In the genomic region with DNA sequence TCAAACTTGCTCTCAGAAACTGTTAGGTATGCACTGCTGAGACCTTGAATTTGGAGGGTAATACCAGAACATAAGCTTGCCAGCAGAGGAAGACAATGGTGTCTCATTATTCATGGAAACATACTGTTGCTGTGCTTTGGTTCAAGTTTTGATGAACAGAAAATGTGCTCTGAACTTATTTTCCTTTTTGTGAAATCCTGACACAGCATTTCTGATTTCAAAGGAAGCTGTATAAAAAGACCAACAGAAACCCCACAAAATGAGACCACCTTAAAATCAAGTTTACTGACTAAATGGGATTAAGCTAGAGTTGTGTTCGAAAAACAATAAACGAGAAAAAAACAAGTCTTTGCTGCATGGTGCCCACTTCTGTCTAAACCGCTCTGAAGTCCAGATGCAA, we compare ENCODE assay signal across 27 cellular contexts.
"Had no signal": no experiment of that assay in that cellular context is flagged by ENCODE, and none has a peak within 500 bp of the region (broad histone marks: within the 10 kb centered on the region; RNA-seq: fewer than 3 reads in every experiment).

No MANE protein-coding gene starts in this region.

- H3K27me3 ChIP-seq: Peyer's patch, SJSA1 had no signal

- H3K9me3 Mint-ChIP-seq: activated naive CD4-positive, alpha-beta T cell treated with anti-CD3 and anti-CD28 coated beads, Interleukin-2, amount 50 U/mL, for 24 hours; brain; central memory CD8-positive, alpha-beta T cell had no signal

- H3K4me1 ChIP-seq: Peyer's patch had no signal

- H3K4me3 ChIP-seq: Peyer's patch, SJSA1 had no signal

- H3K4me3 Mint-ChIP-seq: activated B cell treated with CpG ODN at 0.5 μM for 24 hours; activated CD4-positive, alpha-beta T cell treated with anti-CD3 and anti-CD28 coated beads, Interleukin-2, amount 10 ng/mL, durations not matched to agents 24 days and 14 days; activated CD8-positive, alpha-beta memory T cell treated with anti-CD3 and anti-CD28 coated beads, Interleukin-2, amount 10 ng/mL, durations not matched to agents 7 days and 5 days; activated naive CD4-positive, alpha-beta T cell treated with anti-CD3 and anti-CD28 coated beads, Interleukin-2, amount 50 U/mL, for 24 hours; activated T-cell treated with anti-CD3 and anti-CD28 coated beads, Interleukin-2, amount 50 U/mL, for 24 hours; activated T-helper 1 cell treated with anti-CD3 and anti-CD28 coated beads, Interleukin-12 subunit alpha, Interleukin-12 subunit beta, Interleukin-2, Interleukin-4 antibody, amounts not matched to agents 30 ng/mL and 10 ng/mL and 1 ng/mL, durations not matched to agents 14 hours and 24 hours and 36 hours; brain; central memory CD8-positive, alpha-beta T cell; T-helper 17 cell had no signal

- ATAC-seq: activated CD8-positive, alpha-beta memory T cell treated with anti-CD3 and anti-CD28 coated beads, Interleukin-2, amount 10 ng/mL, durations not matched to agents 7 days and 5 days; T-helper 17 cell had no signal

- FAIRE-seq: TTC549 had no signal

- H3K9me3 ChIP-seq: Peyer's patch, SJSA1 had no signal

- H3K36me3 Mint-ChIP-seq: activated naive CD4-positive, alpha-beta T cell treated with anti-CD3 and anti-CD28 coated beads, Interleukin-2, amount 50 U/mL, for 24 hours; brain had no signal

- H3K27me3 Mint-ChIP-seq: activated B cell treated with CpG ODN at 0.5 μM for 24 hours; activated CD4-positive, alpha-beta T cell treated with anti-CD3 and anti-CD28 coated beads, Interleukin-2, amount 10 ng/mL, durations not matched to agents 24 days and 14 days; activated CD8-positive, alpha-beta memory T cell treated with anti-CD3 and anti-CD28 coated beads, Interleukin-2, amount 10 ng/mL, durations not matched to agents 7 days and 5 days; activated naive CD4-positive, alpha-beta T cell treated with anti-CD3 and anti-CD28 coated beads, Interleukin-2, amount 50 U/mL, for 24 hours; central memory CD8-positive, alpha-beta T cell had no signal

- H3K27ac Mint-ChIP-seq: activated B cell treated with CpG ODN at 0.5 μM for 24 hours; activated CD4-positive, alpha-beta T cell treated with anti-CD3 and anti-CD28 coated beads, Interleukin-2, amount 10 ng/mL, durations not matched to agents 24 days and 14 days; activated CD8-positive, alpha-beta memory T cell treated with anti-CD3 and anti-CD28 coated beads, Interleukin-2, amount 10 ng/mL, durations not matched to agents 7 days and 5 days; activated naive CD4-positive, alpha-beta T cell treated with anti-CD3 and anti-CD28 coated beads, Interleukin-2, amount 50 U/mL, for 24 hours; activated T-cell treated with anti-CD3 and anti-CD28 coated beads, Interleukin-2, amount 50 U/mL, for 24 hours; activated T-helper 1 cell treated with anti-CD3 and anti-CD28 coated beads, Interleukin-12 subunit alpha, Interleukin-12 subunit beta, Interleukin-2, Interleukin-4 antibody, amounts not matched to agents 30 ng/mL and 10 ng/mL and 1 ng/mL, durations not matched to agents 14 hours and 24 hours and 36 hours; T-helper 17 cell had no signal

- H3K36me3 ChIP-seq: Peyer's patch, SJSA1 had no signal

- H3K27ac ChIP-seq: Peyer's patch, SJSA1 had no signal

- DNase-seq: activated B cell treated with CpG ODN at 0.5 μM for 24 hours; activated CD4-positive, alpha-beta T cell treated with anti-CD3 and anti-CD28 coated beads for 1 hour; activated CD4-positive, alpha-beta T cell treated with anti-CD3 and anti-CD28 coated beads, Interleukin-2, amount 10 ng/mL, durations not matched to agents 24 days and 14 days; activated CD4-positive, alpha-beta T cell treated with anti-CD3 and anti-CD28 coated beads, Interleukin-2, amount 50 U/mL, for 48 hours; activated CD8-positive, alpha-beta memory T cell treated with anti-CD3 and anti-CD28 coated beads, Interleukin-2, amount 10 ng/mL, durations not matched to agents 7 days and 5 days; activated effector memory CD4-positive, alpha-beta T cell treated with Interleukin-2 at 50 U/mL for 16 hours; activated naive CD4-positive, alpha-beta T cell; activated T-cell treated with anti-CD3 and anti-CD28 coated beads, Interleukin-2, amount 50 U/mL, for 24 hours; aorta; KBM-7; MV-4-11; NCI-H1092 treated with DMSO at 0.1 percent for 48 hours; NCI-H1417 treated with DMSO at 0.1 percent for 48 hours; NCI-H1694; NCI-H2029 treated with DMSO at 0.1 percent for 48 hours; NCI-H510A treated with DMSO at 0.1 percent for 48 hours; NCI-H69; Peyer's patch; SHP77; T-helper 17 cell; T-helper 9 cell had no signal
